ENCODE assay signal across 11 cellular contexts in genomic region chr3:25781145-25781757, GRCh38. TPM values are rescaled to one million over a fixed set of nuclear protein-coding genes. Genes with fewer than 3 reads are reported as not detected.
A peak's percentile ranks its signal among the peaks of the same experiment; 100 is the strongest.
DNase-seq lines count a peak whose midpoint lies in the region; ATAC-seq and TF ChIP-seq lines count a peak whose summit lies in the region.
"Had no signal": no experiment of that assay in that cellular context is flagged by ENCODE, and none has a peak within 500 bp of the region (broad histone marks: within the 10 kb centered on the region; RNA-seq: fewer than 3 reads in every experiment).

No MANE protein-coding gene starts in this region.

- H3K9ac ChIP-seq in PC-3 (ENCODE audit: low read length), result no peak overlapping the region
- H3K9ac ChIP-seq in mesendoderm (ENCODE audit: low read length), result no peak overlapping the region

- H3K9me2 ChIP-seq in PC-3 (replicated peaks; ENCODE audit: low read length), result no peaks in the 10 kb centered on the region

- H3K36me3 Mint-ChIP-seq in immature natural killer cell (peaks cover 13 to 17% (median 16%) of the 10 kb centered on the region in 3 donors), Caco-2 (ENCODE audit: insufficient read depth, unreplicated experiment) (peaks cover 22% of the 10 kb centered on the region)

- H3K36me3 ChIP-seq in PC-3 (ENCODE audit: low read depth, low read length), result peaks cover 20% of the 10 kb centered on the region
- peaks cover 2% of the 10 kb centered on the region for H3K36me3 ChIP-seq in mesendoderm (ENCODE audit: control insufficient read depth, insufficient read depth, low read length)
- no peaks in the 10 kb centered on the region for H3K36me3 ChIP-seq in Caco-2 (ENCODE audit: control insufficient read depth, insufficient read depth, low read length)

- H2AK5ac ChIP-seq in mesendoderm (ENCODE audit: low read length), result no peak overlapping the region

- H4K5ac ChIP-seq in mesendoderm (ENCODE audit: low read length), result no peak overlapping the region

- peak overlapping the region; percentile 18 to 93 (median 86) for H3K27ac Mint-ChIP-seq in immature natural killer cell
- no peak overlapping the region for H3K27ac Mint-ChIP-seq in Caco-2 (ENCODE audit: unreplicated experiment)

- H3K9me3 Mint-ChIP-seq in immature natural killer cell (no peaks in the 10 kb centered on the region), Caco-2 (ENCODE audit: unreplicated experiment) (no peaks in the 10 kb centered on the region)

- H3K27me3 ChIP-seq in PC-3 (ENCODE audit: low read length), result no peaks in the 10 kb centered on the region
- no peaks in the 10 kb centered on the region for H3K27me3 ChIP-seq in mesendoderm (ENCODE audit: insufficient read depth, low read length, poor library complexity)
- no peaks in the 10 kb centered on the region for H3K27me3 ChIP-seq in Caco-2 (replicated peaks; ENCODE audit: control insufficient read depth, insufficient read depth, low read length)
- H3K27me3 ChIP-seq: tibial artery had no signal

- no peak overlapping the region for H3K23ac ChIP-seq in mesendoderm (ENCODE audit: low read length)

- H4K20me1 ChIP-seq in PC-3 (ENCODE audit: low read length), result peaks cover 24% of the 10 kb centered on the region

- H3K18ac ChIP-seq in mesendoderm (ENCODE audit: low read length), result no peak overlapping the region

- H3K56ac ChIP-seq in mesendoderm (ENCODE audit: low read length), result no peak overlapping the region

- H3K4me1 ChIP-seq in PC-3 (ENCODE audit: insufficient read depth, low read length) (peaks cover 29% of the 10 kb centered on the region), mesendoderm (ENCODE audit: control insufficient read depth, low read depth, low read length) (peaks cover 5% of the 10 kb centered on the region), Caco-2 (peaks cover 8% of the 10 kb centered on the region)

- no peak for TF ChIP-seq CTCF in PC-3 (conservative IDR thresholded peaks at IDR 0.05; ENCODE audit: low read depth, low read length)
- TF ChIP-seq CTCF in Caco-2 (IDR thresholded peaks at IDR 0.05; ENCODE audit: insufficient read depth in 1 of 2, low read depth in 1 of 2, low read length in 1 of 2, severe bottlenecking in 1 of 2, unreplicated experiment in 1 of 2), result no peak

- H3K4me3 ChIP-seq in PC-3 (ENCODE audit: low read length), result peak overlapping the region; percentile 87
- no peak overlapping the region for H3K4me3 ChIP-seq in mesendoderm (ENCODE audit: low read length)
- H3K4me3 ChIP-seq in Caco-2 (ENCODE audit: low read depth, low read length), result no peak overlapping the region

- H3K4me2 ChIP-seq in PC-3 (ENCODE audit: low read length), result peak overlapping the region; percentile 84
- H3K4me2 ChIP-seq in mesendoderm (ENCODE audit: low read length), result no peak overlapping the region

- H2BK120ac ChIP-seq in mesendoderm (ENCODE audit: low read depth, low read length), result no peak overlapping the region

- H4K8ac ChIP-seq in mesendoderm (ENCODE audit: low read depth, low read length), result no peak overlapping the region

- no peaks in the 10 kb centered on the region for H3K9me3 ChIP-seq in PC-3 (ENCODE audit: low read length)
- H3K9me3 ChIP-seq in Caco-2, result no peaks in the 10 kb centered on the region
- H3K9me3 ChIP-seq: tibial artery had no signal

- peaks cover 0 to 19% (median 0%) of the 10 kb centered on the region in 3 donors for H3K27me3 Mint-ChIP-seq in immature natural killer cell (ENCODE audit: low read depth in 3 of 3)
- no peaks in the 10 kb centered on the region for H3K27me3 Mint-ChIP-seq in Caco-2 (ENCODE audit: insufficient read depth, unreplicated experiment)

- no peak overlapping the region for H3K27ac ChIP-seq in PC-3 (ENCODE audit: low read length)
- no peak overlapping the region for H3K27ac ChIP-seq in mesendoderm (ENCODE audit: low read depth, low read length)
- H3K27ac ChIP-seq: SK-N-MC, tibial artery had no signal

- H3K4ac ChIP-seq in mesendoderm (ENCODE audit: low read depth, low read length), result no peak overlapping the region

- CTCF ChIA-PET in PC-3 (lab: Charles Lee) (no interaction called here), Caco-2 (lab: Charles Lee) (no interaction called here)

- peak; percentile 0 for ATAC-seq in GM19025 (IDR thresholded peaks at IDR 0.05; ENCODE audit: low read depth, unreplicated experiment)
- no peak for ATAC-seq in PC-3

- BruUV-seq in PC-3 (replicated peaks; lab: Mats Ljungman, UMichigan) (no TSS peak), Caco-2 (replicated peaks; lab: Mats Ljungman, UMichigan) (no TSS peak)

- H2BK15ac ChIP-seq in mesendoderm (replicated peaks; ENCODE audit: low read depth), result no peak overlapping the region

- intact Hi-C loops in PC-3 (cut with micrococcal nuclease) (no loop called here), Caco-2 (cut with micrococcal nuclease; ENCODE audit: unreplicated experiment) (no loop called here)

- H3K4me3 Mint-ChIP-seq in immature natural killer cell (peak overlapping the region; percentile 89 to 95 (median 92)), Caco-2 (ENCODE audit: unreplicated experiment) (no peak overlapping the region)

- H3K79me2 ChIP-seq in PC-3 (ENCODE audit: low read length), result peaks cover 42% of the 10 kb centered on the region
- peaks cover 2% of the 10 kb centered on the region for H3K79me2 ChIP-seq in mesendoderm (ENCODE audit: control insufficient read depth, insufficient read depth, low read length)

- no CpG with 5 or more reads among the region's 11 CpGs for WGBS in mesendoderm (ENCODE audit: extremely low coverage, insufficient coverage, low lambda C conversion rate)

- H2AFZ ChIP-seq in PC-3 (ENCODE audit: low read length), result no peak overlapping the region

- POLR2A ChIA-PET in PC-3 (lab: Charles Lee; ENCODE audit: unreplicated experiment) (no interaction called here), Caco-2 (lab: Charles Lee) (no interaction called here)

- no peak overlapping the region for H2BK5ac ChIP-seq in mesendoderm (ENCODE audit: low read length)

- DNase-seq in CD1c-positive myeloid dendritic cell (ENCODE audit: extremely low spot score) (peak; percentile 35), PC-3 (no peak), immature natural killer cell (no peak), mesendoderm (no peak), iPS-NIHi7 (ENCODE audit: extremely low spot score) (no peak), anterior cingulate cortex (lab: John Stamatoyannopoulos, UW) (no peak), Caco-2 (no peak)
- DNase-seq: NCI-H2107, tibial artery had no signal

- H3K4me1 Mint-ChIP-seq in immature natural killer cell (peaks cover 39 to 59% of the 10 kb centered on the region in 2 donors), Caco-2 (ENCODE audit: low read depth, unreplicated experiment) (peaks cover 6% of the 10 kb centered on the region)

- no peaks in the 10 kb centered on the region for H3F3A ChIP-seq in PC-3 (ENCODE audit: low read length, unreplicated experiment)

- peaks cover 2% of the 10 kb centered on the region for H3K79me1 ChIP-seq in mesendoderm (ENCODE audit: low read length)

RNA-seq across cellular contexts. Expression of gene NGLY1, which starts 2.0 kb away (rescaled TPM):
- total RNA-seq in PC-3 (2014; rRNA removed), result 47.7 and 49.4 TPM in 2 replicates
- polyA plus RNA-seq in immature natural killer cell, result 10 to 100 TPM; 39.4 to 62.3 (median 55.7) TPM
- 18.5 TPM for polyA plus RNA-seq in mesendoderm (2013, experiment 1 of 2)
- 20.2 TPM for polyA plus RNA-seq in mesendoderm (2013, experiment 2 of 2)
- 27.1 and 28.7 TPM in 2 replicates for total RNA-seq in Caco-2 (2022)

RNA-seq across cellular contexts. Expression of gene OXSM, which starts 8.6 kb away (rescaled TPM):
- 13.7 and 21.4 TPM in 2 replicates for total RNA-seq in PC-3 (2014; rRNA removed)
- 10 to 100 TPM in 2 of 3 donors, 1 to 10 TPM in 1; 6.2 to 12.6 (median 10.3) TPM for polyA plus RNA-seq in immature natural killer cell
- polyA plus RNA-seq in mesendoderm (2013, experiment 1 of 2), result 1.8 TPM
- 1.7 TPM for polyA plus RNA-seq in mesendoderm (2013, experiment 2 of 2)
- total RNA-seq in Caco-2 (2022), result 11.1 and 13.1 TPM in 2 replicates
